Comparison of ENCODE assay signal across 13 cellular contexts in the genomic region with DNA sequence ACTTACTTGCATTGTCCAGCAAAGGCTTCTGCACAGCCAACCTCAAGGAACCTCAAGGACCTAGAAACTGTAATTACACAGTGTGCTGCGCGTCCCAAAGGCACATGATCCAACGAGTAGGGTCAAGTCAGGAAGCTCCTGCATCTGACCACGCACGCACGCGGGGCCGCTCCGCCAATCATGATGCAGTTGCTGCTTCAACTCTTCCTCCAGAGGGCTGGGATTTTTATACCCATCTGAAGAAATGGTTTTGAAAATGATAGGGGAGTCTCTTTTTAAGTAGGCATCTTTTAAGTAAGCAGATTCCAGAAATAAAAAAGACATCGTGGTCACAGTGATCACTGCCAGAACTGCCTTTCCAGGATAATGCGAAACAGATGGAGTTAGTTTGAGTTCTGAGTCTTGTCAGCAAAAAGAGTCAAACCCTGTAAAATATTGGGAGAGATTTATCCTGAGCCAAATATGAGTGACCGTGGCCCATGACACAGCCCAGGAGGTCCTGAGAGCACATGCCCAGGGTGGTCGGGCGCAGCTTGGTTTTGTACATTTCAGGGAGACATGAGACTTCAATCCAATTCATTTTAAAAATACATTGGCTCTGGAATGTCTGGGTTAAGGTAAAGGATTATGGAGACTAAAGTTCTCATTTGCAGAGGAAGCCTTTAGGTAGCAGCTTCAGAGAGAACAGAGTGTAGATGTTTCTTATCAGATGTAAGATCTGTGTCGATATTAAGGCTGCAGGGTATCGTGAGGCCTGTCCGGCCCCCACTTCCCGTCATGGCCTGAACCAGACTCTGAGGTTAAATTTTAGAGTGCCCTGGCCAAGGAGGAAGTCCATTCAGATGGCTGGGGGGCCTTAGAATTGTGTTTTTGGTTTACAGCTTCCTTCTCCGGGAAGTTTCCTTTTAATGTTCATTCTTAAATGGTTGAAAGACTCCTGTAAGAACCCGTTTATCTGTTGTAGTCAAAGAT. TPM values are rescaled to one million over a fixed set of nuclear protein-coding genes. Genes with fewer than 3 reads are reported as not detected.
DNase-seq lines count a peak whose midpoint lies in the region; ATAC-seq and TF ChIP-seq lines count a peak whose summit lies in the region.
"Had no signal": no experiment of that assay in that cellular context is flagged by ENCODE, and none has a peak within 500 bp of the region (broad histone marks: within the 10 kb centered on the region; RNA-seq: fewer than 3 reads in every experiment).

No MANE protein-coding gene starts in this region.

- no peak for TF ChIP-seq CTCF in gastroesophageal sphincter (IDR thresholded peaks at IDR 0.05)

- H3K27ac ChIP-seq in gastroesophageal sphincter: peak overlapping the region in 3 of 4 donors; percentile 32 to 45 (median 44)
- H3K27ac ChIP-seq: ovary had no signal

- TF ChIP-seq POLR2A in gastroesophageal sphincter (IDR thresholded peaks at IDR 0.05): no peak

- ATAC-seq in SK-N-SH treated with all-trans-retinoic acid at 6 μM for 48 hours (peak; percentile 25; the same call in 1 of the 3 replicates), gastroesophageal sphincter (no peak), sciatic nerve (peak; percentile 93), HG03280 (IDR thresholded peaks at IDR 0.05; ENCODE audit: unreplicated experiment) (no peak)

- H3K4me3 ChIP-seq in gastroesophageal sphincter: no peak overlapping the region
- H3K4me3 ChIP-seq: ovary had no signal

- no peaks in the 10 kb centered on the region for H3K27me3 ChIP-seq in gastroesophageal sphincter
- H3K27me3 ChIP-seq: ovary had no signal

- intact Hi-C loops in sciatic nerve (cut with DNase I): no loop called here

- peaks cover 0 to 10% (median 0%) of the 10 kb centered on the region in 3 donors for H3K4me1 ChIP-seq in gastroesophageal sphincter

- TF ChIP-seq EP300 in gastroesophageal sphincter (IDR thresholded peaks at IDR 0.05): no peak

- 24 to 63% methylated on average over 8 to 19 of the region's 20 CpGs for WGBS in gastroesophageal sphincter (ENCODE audit: low coverage in 1 of 2), 2 donors

- H3K9me3 ChIP-seq in gastroesophageal sphincter: no peaks in the 10 kb centered on the region
- H3K9me3 ChIP-seq: ovary had no signal

- DNase-seq in EH (ENCODE audit: low read depth) (peak; percentile 83), sciatic nerve (ENCODE audit: low spot score) (peak; percentile 70), OCI-M2 (lab: John Stamatoyannopoulos, UW; ENCODE audit: unreplicated experiment) (no peak), NCI-H128 (lab: John Stamatoyannopoulos, UW; ENCODE audit: unreplicated experiment) (no peak), glomerular visceral epithelial cell (ENCODE audit: extremely low spot score) (no peak)
- DNase-seq: activated T-cell treated with anti-CD3 and anti-CD28 coated beads, Interleukin-2, amount 50 U/mL, for 48 hours had no signal

- no peaks in the 10 kb centered on the region for H3K36me3 ChIP-seq in gastroesophageal sphincter
- H3K36me3 ChIP-seq: ovary had no signal

TF ChIP-seq in SK-N-SH treated with all-trans-retinoic acid at 6 μM for 48 hours, 23 proteins besides CTCF, POLR2A, EP300 and RAD21:
- TF ChIP-seq SNAI2 (CRISPR knock-in tag; IDR thresholded peaks at IDR 0.05) (no peak), RARB (CRISPR knock-in tag; IDR thresholded peaks at IDR 0.05) (no peak), ZFP3 (CRISPR knock-in tag; IDR thresholded peaks at IDR 0.05) (no peak), BACH2 (CRISPR knock-in tag; IDR thresholded peaks at IDR 0.05; ENCODE audit: borderline replicate concordance) (no peak), CSDC2 (CRISPR knock-in tag; IDR thresholded peaks at IDR 0.05) (no peak), ISL1 (CRISPR knock-in tag; IDR thresholded peaks at IDR 0.05) (no peak)
- TF ChIP-seq, protein P1, sequence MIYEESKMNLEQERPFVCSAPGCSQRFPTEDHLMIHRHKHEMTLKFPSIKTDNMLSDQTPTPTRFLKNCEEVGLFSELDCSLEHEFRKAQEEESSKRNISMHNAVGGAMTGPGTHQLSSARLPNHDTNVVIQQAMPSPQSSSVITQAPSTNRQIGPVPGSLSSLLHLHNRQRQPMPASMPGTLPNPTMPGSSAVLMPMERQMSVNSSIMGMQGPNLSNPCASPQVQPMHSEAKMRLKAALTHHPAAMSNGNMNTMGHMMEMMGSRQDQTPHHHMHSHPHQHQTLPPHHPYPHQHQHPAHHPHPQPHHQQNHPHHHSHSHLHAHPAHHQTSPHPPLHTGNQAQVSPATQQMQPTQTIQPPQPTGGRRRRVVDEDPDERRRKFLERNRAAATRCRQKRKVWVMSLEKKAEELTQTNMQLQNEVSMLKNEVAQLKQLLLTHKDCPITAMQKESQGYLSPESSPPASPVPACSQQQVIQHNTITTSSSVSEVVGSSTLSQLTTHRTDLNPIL (CRISPR knock-in tag; IDR thresholded peaks at IDR 0.05; ENCODE audit: low read depth): no peak

RNA-seq across cellular contexts. Expression of a gene that starts 34.2 kb away (rescaled TPM):
- total RNA-seq in gastroesophageal sphincter (under 1 TPM in 1 of 4 donors, not detected in 3; 0.16 TPM), sciatic nerve (1.6 TPM)
- total RNA-seq: T-helper 1 cell treated with Interleukin-12 subunit alpha and Interleukin-12 subunit beta and Interleukin-4 antibody, amounts not matched to agents 30 ng/mL and 1 ng/mL, for 36 hours had no signal

RNA-seq across cellular contexts. Expression of a gene that starts 47.3 kb away (rescaled TPM):
- total RNA-seq in gastroesophageal sphincter: under 1 TPM in 3 of 4 donors, not detected in 1; 0.10 to 0.54 (median 0.23) TPM
- total RNA-seq in sciatic nerve: 25.5 TPM
- total RNA-seq: cerebellum; H4; T-helper 1 cell treated with Interleukin-12 subunit alpha and Interleukin-12 subunit beta and Interleukin-4 antibody, amounts not matched to agents 30 ng/mL and 1 ng/mL, for 36 hours had no signal

Comparison
In these comparisons a context has a peak if more than half of its experiments do, and no peak if none do; other contexts are left out.
1. DNase-seq: peak in EH (single experiment) and sciatic nerve (single experiment); none in OCI-M2 (single experiment), NCI-H128 (single experiment) and glomerular visceral epithelial cell (single experiment).
2. ATAC-seq: peak in SK-N-SH treated with all-trans-retinoic acid at 6 μM for 48 hours (single experiment) and sciatic nerve (single experiment); none in gastroesophageal sphincter (single experiment) and HG03280 (single experiment).
3. RNA of a gene that starts 47.3 kb away (total RNA-seq): 25.5 TPM in sciatic nerve (single experiment); 0.10 to 0.54 TPM in gastroesophageal sphincter; every median in the first group is over 10 times any median in the second.